Comparison of ENCODE assay signal across 19 cellular contexts in genomic region chr2:174568425-174568824, GRCh38. TPM values are rescaled to one million over a fixed set of nuclear protein-coding genes. Genes with fewer than 3 reads are reported as not detected.
A peak's percentile ranks its signal among the peaks of the same experiment; 100 is the strongest.
DNase-seq lines count a peak whose midpoint lies in the region; ATAC-seq and TF ChIP-seq lines count a peak whose summit lies in the region.
"Had no signal": no experiment of that assay in that cellular context is flagged by ENCODE, and none has a peak within 500 bp of the region (broad histone marks: within the 10 kb centered on the region; RNA-seq: fewer than 3 reads in every experiment).

No MANE protein-coding gene starts in this region.

- CTCF ChIA-PET in activated CD4-positive, alpha-beta T cell treated with anti-CD3 and anti-CD28 coated beads, Interleukin-2, amount 10 ng/mL, durations not matched to agents 7 days and 5 days (lab: Charles Lee) = interaction anchor here (1.2 to 3.5 kb wide), 4 partner anchors 12 to 27 kb away, joined by 3 to 8 read pairs (median 6); no protein-coding TSS in a partner anchor

- H3K27ac Mint-ChIP-seq in activated CD4-positive, alpha-beta T cell treated with anti-CD3 and anti-CD28 coated beads, Interleukin-2, amount 10 ng/mL, durations not matched to agents 24 days and 14 days = peak overlapping the region; percentile 40
- no peak overlapping the region for H3K27ac Mint-ChIP-seq in activated CD4-positive, alpha-beta T cell treated with anti-CD3 and anti-CD28 coated beads, Interleukin-2, amount 10 ng/mL, durations not matched to agents 7 days and 5 days
- peak overlapping the region; percentile 90 for H3K27ac Mint-ChIP-seq in T-helper 17 cell
- peak overlapping the region; percentile 83 to 91 for H3K27ac Mint-ChIP-seq in natural killer cell treated with Interleukin-12 subunit alpha and Interleukin-12 subunit beta and Interleukin-15 and Interleukin-18, amount 100 ng/mL, for 72 hours
- H3K27ac Mint-ChIP-seq: WTC11 had no signal

- H3K4me3 ChIP-seq in upper lobe of right lung = no peak overlapping the region

- no peak for TF ChIP-seq CTCF in upper lobe of right lung (IDR thresholded peaks at IDR 0.05)

- intact Hi-C loops in activated CD4-positive, alpha-beta T cell treated with anti-CD3 and anti-CD28 coated beads, Interleukin-2, amount 10 ng/mL, durations not matched to agents 24 days and 14 days (cut with micrococcal nuclease) = loop anchor here (5.0 kb wide), 1 partner anchor 76 kb away; no protein-coding TSS in a partner anchor
- intact Hi-C loops in upper lobe of right lung (cut with DNase I) = no loop called here

- POLR2A ChIA-PET in activated CD4-positive, alpha-beta T cell treated with anti-CD3 and anti-CD28 coated beads, Interleukin-2, amount 10 ng/mL, durations not matched to agents 7 days and 5 days (lab: Charles Lee) = interaction anchor here (0.6 kb wide), 1 partner anchor 27 kb away, joined by 5 read pairs; no protein-coding TSS in a partner anchor

- H3K27me3 Mint-ChIP-seq in activated CD4-positive, alpha-beta T cell treated with anti-CD3 and anti-CD28 coated beads, Interleukin-2, amount 10 ng/mL, durations not matched to agents 24 days and 14 days = no peaks in the 10 kb centered on the region
- no peaks in the 10 kb centered on the region for H3K27me3 Mint-ChIP-seq in activated CD4-positive, alpha-beta T cell treated with anti-CD3 and anti-CD28 coated beads, Interleukin-2, amount 10 ng/mL, durations not matched to agents 7 days and 5 days
- H3K27me3 Mint-ChIP-seq in T-helper 17 cell = no peaks in the 10 kb centered on the region
- H3K27me3 Mint-ChIP-seq in natural killer cell treated with Interleukin-12 subunit alpha and Interleukin-12 subunit beta and Interleukin-15 and Interleukin-18, amount 100 ng/mL, for 72 hours = no peaks in the 10 kb centered on the region
- H3K27me3 Mint-ChIP-seq: central memory CD8-positive, alpha-beta T cell; T-cell had no signal

- no peaks in the 10 kb centered on the region for H3K9me3 ChIP-seq in T-helper 17 cell (ENCODE audit: control insufficient read depth, low read length, poor library complexity, severe bottlenecking)
- H3K9me3 ChIP-seq in upper lobe of right lung = no peaks in the 10 kb centered on the region

- H3K27me3 ChIP-seq in upper lobe of right lung = no peaks in the 10 kb centered on the region

- H3K27ac ChIP-seq in upper lobe of right lung = no peak overlapping the region

- H3K4me3 Mint-ChIP-seq in activated CD4-positive, alpha-beta T cell treated with anti-CD3 and anti-CD28 coated beads, Interleukin-2, amount 10 ng/mL, durations not matched to agents 24 days and 14 days = no peak overlapping the region
- no peak overlapping the region for H3K4me3 Mint-ChIP-seq in activated CD4-positive, alpha-beta T cell treated with anti-CD3 and anti-CD28 coated beads, Interleukin-2, amount 10 ng/mL, durations not matched to agents 7 days and 5 days
- H3K4me3 Mint-ChIP-seq in T-helper 17 cell = no peak overlapping the region
- peak overlapping the region; percentile 34 for H3K4me3 Mint-ChIP-seq in natural killer cell treated with Interleukin-12 subunit alpha and Interleukin-12 subunit beta and Interleukin-15 and Interleukin-18, amount 100 ng/mL, for 72 hours
- H3K4me3 Mint-ChIP-seq: central memory CD8-positive, alpha-beta T cell; nephron; T-cell; WTC11 had no signal

- no peaks in the 10 kb centered on the region for H3K9me3 Mint-ChIP-seq in activated CD4-positive, alpha-beta T cell treated with anti-CD3 and anti-CD28 coated beads, Interleukin-2, amount 10 ng/mL, durations not matched to agents 24 days and 14 days
- no peaks in the 10 kb centered on the region for H3K9me3 Mint-ChIP-seq in activated CD4-positive, alpha-beta T cell treated with anti-CD3 and anti-CD28 coated beads, Interleukin-2, amount 10 ng/mL, durations not matched to agents 7 days and 5 days
- no peaks in the 10 kb centered on the region for H3K9me3 Mint-ChIP-seq in natural killer cell treated with Interleukin-12 subunit alpha and Interleukin-12 subunit beta and Interleukin-15 and Interleukin-18, amount 100 ng/mL, for 72 hours
- H3K9me3 Mint-ChIP-seq: central memory CD8-positive, alpha-beta T cell; nephron; T-cell; WTC11 had no signal

- ATAC-seq in HG02610 (IDR thresholded peaks at IDR 0.05; ENCODE audit: unreplicated experiment) (peak; percentile 54), T-helper 17 cell (no peak), GM21825 (IDR thresholded peaks at IDR 0.05; ENCODE audit: unreplicated experiment) (no peak), upper lobe of right lung (no peak)
- ATAC-seq in natural killer cell treated with Interleukin-12 subunit alpha and Interleukin-12 subunit beta and Interleukin-15 and Interleukin-18, amount 100 ng/mL, for 72 hours = peak in 1 of 2 donors; percentile 64
- ATAC-seq: T-cell, WTC11 had no signal

- H3K4me1 Mint-ChIP-seq in activated CD4-positive, alpha-beta T cell treated with anti-CD3 and anti-CD28 coated beads, Interleukin-2, amount 10 ng/mL, durations not matched to agents 24 days and 14 days = peaks cover 43% of the 10 kb centered on the region
- H3K4me1 Mint-ChIP-seq in activated CD4-positive, alpha-beta T cell treated with anti-CD3 and anti-CD28 coated beads, Interleukin-2, amount 10 ng/mL, durations not matched to agents 7 days and 5 days = peaks cover 42% of the 10 kb centered on the region
- H3K4me1 Mint-ChIP-seq in T-helper 17 cell = peaks cover 20% of the 10 kb centered on the region
- peaks cover 52 to 54% of the 10 kb centered on the region in 2 donors for H3K4me1 Mint-ChIP-seq in natural killer cell treated with Interleukin-12 subunit alpha and Interleukin-12 subunit beta and Interleukin-15 and Interleukin-18, amount 100 ng/mL, for 72 hours (ENCODE audit: low read depth in 2 of 2)
- H3K4me1 Mint-ChIP-seq: WTC11 had no signal

- DNase-seq in activated CD4-positive, alpha-beta T cell treated with anti-CD3 and anti-CD28 coated beads, Interleukin-2, amount 10 ng/mL, durations not matched to agents 24 days and 14 days = no peak
- no peak for DNase-seq in activated CD4-positive, alpha-beta T cell treated with anti-CD3 and anti-CD28 coated beads, Interleukin-2, amount 10 ng/mL, durations not matched to agents 7 days and 5 days
- DNase-seq in T-helper 17 cell (no peak), upper lobe of right lung (no peak), ureter (ENCODE audit: low spot score) (no peak)
- DNase-seq in natural killer cell treated with Interleukin-12 subunit alpha and Interleukin-12 subunit beta and Interleukin-15 and Interleukin-18, amount 100 ng/mL, for 72 hours (ENCODE audit: low spot score) = no peak
- DNase-seq: ACHN; amniotic stem cell; effector CD4-positive, alpha-beta T cell; islet precursor cell; mammary epithelial cell; NCI-H2029 treated with DMSO at 0.1 percent for 48 hours; NCI-H774; T-cell had no signal

- H3K36me3 Mint-ChIP-seq in activated CD4-positive, alpha-beta T cell treated with anti-CD3 and anti-CD28 coated beads, Interleukin-2, amount 10 ng/mL, durations not matched to agents 24 days and 14 days (ENCODE audit: low read depth) = peaks cover 81% of the 10 kb centered on the region
- H3K36me3 Mint-ChIP-seq in activated CD4-positive, alpha-beta T cell treated with anti-CD3 and anti-CD28 coated beads, Interleukin-2, amount 10 ng/mL, durations not matched to agents 7 days and 5 days (ENCODE audit: low read depth) = peaks cover 86% of the 10 kb centered on the region
- H3K36me3 Mint-ChIP-seq in T-helper 17 cell (ENCODE audit: low read depth) = peaks cover 8% of the 10 kb centered on the region
- peaks cover 53% of the 10 kb centered on the region for H3K36me3 Mint-ChIP-seq in natural killer cell treated with Interleukin-12 subunit alpha and Interleukin-12 subunit beta and Interleukin-15 and Interleukin-18, amount 100 ng/mL, for 72 hours

- peaks cover 80% of the 10 kb centered on the region for H3K36me3 ChIP-seq in upper lobe of right lung

- H3K4me1 ChIP-seq in upper lobe of right lung = no peaks in the 10 kb centered on the region

RNA-seq across cellular contexts. Expression of gene WIPF1, which starts 29.2 kb away (rescaled TPM):
- total RNA-seq in activated CD4-positive, alpha-beta T cell treated with anti-CD3 and anti-CD28 coated beads, Interleukin-2, amount 10 ng/mL, durations not matched to agents 24 days and 14 days = 280 and 287 TPM in 2 replicates
- total RNA-seq in activated CD4-positive, alpha-beta T cell treated with anti-CD3 and anti-CD28 coated beads, Interleukin-2, amount 10 ng/mL, durations not matched to agents 7 days and 5 days = 100 to 1,000 TPM; 378 to 423 TPM
- 100 to 1,000 TPM; 368 to 424 TPM for total RNA-seq in T-helper 17 cell
- total RNA-seq in natural killer cell treated with Interleukin-12 subunit alpha and Interleukin-12 subunit beta and Interleukin-15 and Interleukin-18, amount 100 ng/mL, for 72 hours = 100 to 1,000 TPM; 284 to 319 TPM
- total RNA-seq in upper lobe of right lung = 71.5 TPM
- total RNA-seq in ureter = 35.7 TPM
